In genomic region chr6:75842191-75842590, GRCh38 we compare ENCODE assay signal across 20 cellular contexts.
"Had no signal": no experiment of that assay in that cellular context is flagged by ENCODE, and none has a peak within 500 bp of the region (broad histone marks: within the 10 kb centered on the region; RNA-seq: fewer than 3 reads in every experiment).

No MANE protein-coding gene starts in this region.

- H3K27ac ChIP-seq: cardiac muscle cell, dorsolateral prefrontal cortex, ovary, right lobe of liver had no signal

- H3K9me3 Mint-ChIP-seq: activated CD4-positive, alpha-beta T cell treated with anti-CD3 and anti-CD28 coated beads, Interleukin-2, amount 10 ng/mL, durations not matched to agents 24 days and 14 days; activated T-cell treated with anti-CD3 and anti-CD28 coated beads, Interleukin-2, amount 50 U/mL, for 4 hours; memory B cell; naive thymus-derived CD8-positive, alpha-beta T cell had no signal

- H3K36me3 ChIP-seq: ovary, right lobe of liver, thyroid gland had no signal

- H3K9me3 ChIP-seq: ovary, right lobe of liver, thyroid gland had no signal

- H3K27ac Mint-ChIP-seq: activated CD4-positive, alpha-beta T cell treated with anti-CD3 and anti-CD28 coated beads, Interleukin-2, amount 10 ng/mL, durations not matched to agents 24 days and 14 days; activated CD8-positive, alpha-beta T cell treated with anti-CD3 and anti-CD28 coated beads, Interleukin-2, amount 10 ng/mL, durations not matched to agents 7 days and 5 days; memory B cell; naive thymus-derived CD8-positive, alpha-beta T cell had no signal

- H3K4me1 ChIP-seq: right lobe of liver had no signal

- H3K4me3 Mint-ChIP-seq: activated CD4-positive, alpha-beta T cell treated with anti-CD3 and anti-CD28 coated beads, Interleukin-2, amount 10 ng/mL, durations not matched to agents 24 days and 14 days; activated CD8-positive, alpha-beta T cell treated with anti-CD3 and anti-CD28 coated beads, Interleukin-2, amount 10 ng/mL, durations not matched to agents 7 days and 5 days; activated T-cell treated with anti-CD3 and anti-CD28 coated beads, Interleukin-2, amount 50 U/mL, for 4 hours; memory B cell; naive thymus-derived CD8-positive, alpha-beta T cell had no signal

- H3K27me3 Mint-ChIP-seq: memory B cell had no signal

- H3K36me3 Mint-ChIP-seq: memory B cell; naive thymus-derived CD8-positive, alpha-beta T cell had no signal

- DNase-seq: activated CD4-positive, alpha-beta T cell treated with anti-CD3 and anti-CD28 coated beads, Interleukin-2, amount 10 ng/mL, durations not matched to agents 24 days and 14 days; activated CD8-positive, alpha-beta memory T cell treated with anti-CD3 and anti-CD28 coated beads, Interleukin-2, amount 50 U/mL, for 4 hours; activated CD8-positive, alpha-beta T cell treated with anti-CD3 and anti-CD28 coated beads, Interleukin-2, amount 10 ng/mL, durations not matched to agents 7 days and 5 days; activated effector memory CD4-positive, alpha-beta T cell treated with Interleukin-2 at 50 U/mL for 16 hours; activated naive CD4-positive, alpha-beta T cell treated with anti-CD3 and anti-CD28 coated beads, Interleukin-2, amount 50 U/mL, for 16 hours; activated T-cell treated with anti-CD3 and anti-CD28 coated beads, Interleukin-2, amount 50 U/mL, for 4 hours; dorsolateral prefrontal cortex; head of caudate nucleus; kidney glomerular epithelial cell; left ventricle myocardium superior; naive thymus-derived CD8-positive, alpha-beta T cell; ovary; right lobe of liver; stimulated activated CD8-positive, alpha-beta memory T cell treated with anti-CD3 and anti-CD28 coated beads, Interleukin-4, amount 100 ng/mL, for 48 hours; stimulated activated naive CD4-positive, alpha-beta T cell; T-helper 9 cell; thyroid gland had no signal

- H3K4me3 ChIP-seq: cardiac muscle cell, dorsolateral prefrontal cortex, ovary, right lobe of liver, thyroid gland had no signal

- FAIRE-seq: frontal cortex had no signal

- H3K27me3 ChIP-seq: cardiac muscle cell, dorsolateral prefrontal cortex, ovary, right lobe of liver, thyroid gland had no signal

- H3K4me1 Mint-ChIP-seq: activated CD4-positive, alpha-beta T cell treated with anti-CD3 and anti-CD28 coated beads, Interleukin-2, amount 10 ng/mL, durations not matched to agents 24 days and 14 days; memory B cell; naive thymus-derived CD8-positive, alpha-beta T cell had no signal

- ATAC-seq: activated CD8-positive, alpha-beta T cell treated with anti-CD3 and anti-CD28 coated beads, Interleukin-2, amount 10 ng/mL, durations not matched to agents 7 days and 5 days; activated T-cell treated with anti-CD3 and anti-CD28 coated beads, Interleukin-2, amount 50 U/mL, for 4 hours; left ventricle myocardium superior; naive thymus-derived CD8-positive, alpha-beta T cell had no signal
